32 cellular contexts compared by ENCODE assay signal in genomic region chr1:23928789-23929188, GRCh38. TPM values are rescaled to one million over a fixed set of nuclear protein-coding genes. Genes with fewer than 3 reads are reported as not detected.
"Had no signal": no experiment of that assay in that cellular context is flagged by ENCODE, and none has a peak within 500 bp of the region (broad histone marks: within the 10 kb centered on the region; RNA-seq: fewer than 3 reads in every experiment).

No MANE protein-coding gene starts in this region.

- FAIRE-seq: colon had no signal

- H3K36me3 ChIP-seq: ascending aorta, breast epithelium, esophagus muscularis mucosa, gastrocnemius medialis, heart left ventricle had no signal

- H3K4me3 ChIP-seq: ascending aorta, breast epithelium, esophagus muscularis mucosa, gastrocnemius medialis, heart left ventricle had no signal

- DNase-seq: activated CD4-positive, alpha-beta memory T cell treated with anti-CD3 and anti-CD28 coated beads, Interleukin-2, amount 10 ng/mL, durations not matched to agents 7 days and 5 days; activated CD4-positive, alpha-beta T cell treated with anti-CD3 and anti-CD28 coated beads for 1 hour; activated CD4-positive, alpha-beta T cell treated with anti-CD3 and anti-CD28 coated beads for 4 hours; activated CD4-positive, alpha-beta T cell treated with anti-CD3 and anti-CD28 coated beads, Interleukin-2, amount 10 ng/mL, durations not matched to agents 7 days and 5 days; activated CD4-positive, alpha-beta T cell treated with anti-CD3 and anti-CD28 coated beads, Interleukin-2, amount 50 U/mL, for 4 hours; activated CD8-positive, alpha-beta memory T cell treated with anti-CD3 and anti-CD28 coated beads, Interleukin-2, amount 50 U/mL, for 48 hours; activated gamma-delta T cell; activated naive CD4-positive, alpha-beta T cell; activated naive CD4-positive, alpha-beta T cell treated with anti-CD3 and anti-CD28 coated beads, Interleukin-2, amount 10 ng/mL, durations not matched to agents 7 days and 5 days; activated naive CD8-positive, alpha-beta T cell treated with anti-CD3 and anti-CD28 coated beads, Interleukin-2, amount 10 ng/mL, durations not matched to agents 7 days and 5 days; activated T-cell treated with anti-CD3 and anti-CD28 coated beads for 4 hours; activated T-cell treated with anti-CD3 and anti-CD28 coated beads, Interleukin-2, amount 50 U/mL, for 24 hours; activated T-cell treated with anti-CD3 and anti-CD28 coated beads, Interleukin-2, amount 50 U/mL, for 72 hours; cortex of kidney; dermis blood vessel endothelial cell; effector CD4-positive, alpha-beta T cell; effector memory CD8-positive, alpha-beta T cell; erythroblast; foreskin keratinocyte; gastrocnemius medialis; glutamatergic neuron; heart left ventricle; T-helper 2 cell had no signal

- H3K4me1 ChIP-seq: breast epithelium had no signal

- H3K27me3 ChIP-seq: ascending aorta, breast epithelium, esophagus muscularis mucosa, gastrocnemius medialis, heart left ventricle had no signal

- H3K9me3 ChIP-seq: ascending aorta, breast epithelium, esophagus muscularis mucosa, gastrocnemius medialis, heart left ventricle had no signal

- ATAC-seq: activated naive CD4-positive, alpha-beta T cell treated with anti-CD3 and anti-CD28 coated beads, Interleukin-2, amount 50 U/mL, for 72 hours; activated T-cell treated with anti-CD3 and anti-CD28 coated beads, Interleukin-2, amount 50 U/mL, for 72 hours; effector memory CD8-positive, alpha-beta T cell; foreskin keratinocyte; gastrocnemius medialis; heart left ventricle; WTC11 had no signal

- H3K27ac ChIP-seq: ascending aorta, breast epithelium, esophagus muscularis mucosa, foreskin keratinocyte, gastrocnemius medialis, heart left ventricle, VCaP had no signal

RNA-seq across cellular contexts. Expression of gene CNR2, which starts 15.6 kb away (rescaled TPM):
- total RNA-seq: ascending aorta, cardiac septum, cerebellum, dermis blood vessel endothelial cell, foreskin keratinocyte, gastrocnemius medialis, WTC11 had no signal
- polyA plus RNA-seq: foreskin keratinocyte had no signal
